In genomic region chr12:111091036-111091435, GRCh38 we compare ENCODE assay signal across 19 cellular contexts. TPM values are rescaled to one million over a fixed set of nuclear protein-coding genes. Genes with fewer than 3 reads are reported as not detected.
A peak's percentile ranks its signal among the peaks of the same experiment; 100 is the strongest.
DNase-seq lines count a peak whose midpoint lies in the region; ATAC-seq and TF ChIP-seq lines count a peak whose summit lies in the region.
"Had no signal": no experiment of that assay in that cellular context is flagged by ENCODE, and none has a peak within 500 bp of the region (broad histone marks: within the 10 kb centered on the region; RNA-seq: fewer than 3 reads in every experiment).

No MANE protein-coding gene starts in this region.

- no peak overlapping the region for H3K27ac Mint-ChIP-seq in activated CD8-positive, alpha-beta T cell treated with anti-CD3 and anti-CD28 coated beads, Interleukin-2, amount 10 ng/mL, durations not matched to agents 7 days and 5 days
- H3K27ac Mint-ChIP-seq: CD14-positive monocyte; CD8-positive, alpha-beta T cell had no signal

- H3K36me3 ChIP-seq in NT2/D1 (ENCODE audit: insufficient read depth, insufficient read length, low read length) (no peaks in the 10 kb centered on the region), spleen (no peaks in the 10 kb centered on the region), WERI-Rb-1 (no peaks in the 10 kb centered on the region), mucosa of descending colon (ENCODE audit: low read depth) (no peaks in the 10 kb centered on the region)
- H3K36me3 ChIP-seq: BLaER1 had no signal

- DNase-seq in CD1c-positive myeloid dendritic cell (ENCODE audit: extremely low spot score) (peak; percentile 7), NT2/D1 (ENCODE audit: low read depth, low spot score) (no peak), spleen (peak; percentile 67), WERI-Rb-1 (no peak), mucosa of descending colon (no peak)
- DNase-seq in activated CD8-positive, alpha-beta T cell treated with anti-CD3 and anti-CD28 coated beads, Interleukin-2, amount 10 ng/mL, durations not matched to agents 7 days and 5 days = no peak
- DNase-seq: 8988T; Calu3; CD8-positive, alpha-beta T cell; DMS79 treated with DMSO at 0.1 percent for 48 hours; GF-D8; HCEC 1CT; IMR-90 had no signal

- H3K4me1 Mint-ChIP-seq in activated CD8-positive, alpha-beta T cell treated with anti-CD3 and anti-CD28 coated beads, Interleukin-2, amount 10 ng/mL, durations not matched to agents 7 days and 5 days (ENCODE audit: low read depth) = peaks cover 20% of the 10 kb centered on the region

- H3K27me3 ChIP-seq in NT2/D1 (ENCODE audit: insufficient read depth, insufficient read length) (no peaks in the 10 kb centered on the region), spleen (replicated peaks in 1 of 7) (peaks cover 0 to 24% (median 0%) of the 10 kb centered on the region in 7 donors), WERI-Rb-1 (ENCODE audit: insufficient read depth, low read depth, severe bottlenecking) (no peaks in the 10 kb centered on the region)
- H3K27me3 ChIP-seq: BLaER1 had no signal

- no peak overlapping the region for H3K4me3 Mint-ChIP-seq in activated CD8-positive, alpha-beta T cell treated with anti-CD3 and anti-CD28 coated beads, Interleukin-2, amount 10 ng/mL, durations not matched to agents 7 days and 5 days
- H3K4me3 Mint-ChIP-seq: CD8-positive, alpha-beta T cell had no signal

- POLR2A ChIA-PET in activated CD8-positive, alpha-beta T cell treated with anti-CD3 and anti-CD28 coated beads, Interleukin-2, amount 10 ng/mL, durations not matched to agents 7 days and 5 days (lab: Charles Lee) = no interaction called here

- H3K27ac ChIP-seq in VCaP (peak overlapping the region; percentile 90; the same call in 1 of the 2 replicates), spleen (no peak overlapping the region), WERI-Rb-1 (no peak overlapping the region)
- H3K27ac ChIP-seq: BLaER1, HL-60 had no signal

- ATAC-seq in mucosa of descending colon = no peak
- no peak for ATAC-seq in activated CD8-positive, alpha-beta T cell treated with anti-CD3 and anti-CD28 coated beads, Interleukin-2, amount 10 ng/mL, durations not matched to agents 7 days and 5 days
- ATAC-seq: CD8-positive, alpha-beta T cell had no signal

- no peak overlapping the region for H3K4me3 ChIP-seq in NT2/D1 (ENCODE audit: insufficient read length, low read depth)
- no peak overlapping the region for H3K4me3 ChIP-seq in spleen
- no peak overlapping the region for H3K4me3 ChIP-seq in WERI-Rb-1 (ENCODE audit: low read depth, low read length)
- H3K4me3 ChIP-seq in mucosa of descending colon = no peak overlapping the region
- H3K4me3 ChIP-seq: BLaER1 had no signal

- H3K4me1 ChIP-seq in NT2/D1 (ENCODE audit: insufficient read depth, insufficient read length) (no peaks in the 10 kb centered on the region), spleen (peaks cover 0 to 16% (median 6%) of the 10 kb centered on the region in 6 donors), mucosa of descending colon (ENCODE audit: low read depth) (no peaks in the 10 kb centered on the region)

- H3K9me3 Mint-ChIP-seq in activated CD8-positive, alpha-beta T cell treated with anti-CD3 and anti-CD28 coated beads, Interleukin-2, amount 10 ng/mL, durations not matched to agents 7 days and 5 days (ENCODE audit: insufficient read depth) = no peaks in the 10 kb centered on the region
- H3K9me3 Mint-ChIP-seq: CD8-positive, alpha-beta T cell had no signal

- no peaks in the 10 kb centered on the region for H3K36me3 Mint-ChIP-seq in activated CD8-positive, alpha-beta T cell treated with anti-CD3 and anti-CD28 coated beads, Interleukin-2, amount 10 ng/mL, durations not matched to agents 7 days and 5 days (ENCODE audit: low read depth)
- H3K36me3 Mint-ChIP-seq: CD14-positive monocyte; CD8-positive, alpha-beta T cell had no signal

- no peaks in the 10 kb centered on the region for H3K9me3 ChIP-seq in NT2/D1 (ENCODE audit: insufficient read depth, low read length)
- H3K9me3 ChIP-seq in spleen = no peaks in the 10 kb centered on the region
- H3K9me3 ChIP-seq in WERI-Rb-1 (ENCODE audit: severe bottlenecking) = no peaks in the 10 kb centered on the region
- H3K9me3 ChIP-seq in mucosa of descending colon = no peaks in the 10 kb centered on the region
- H3K9me3 ChIP-seq: BLaER1 had no signal

- no peak for TF ChIP-seq POLR2A in spleen (IDR thresholded peaks at IDR 0.05)

- H3K27me3 Mint-ChIP-seq in activated CD8-positive, alpha-beta T cell treated with anti-CD3 and anti-CD28 coated beads, Interleukin-2, amount 10 ng/mL, durations not matched to agents 7 days and 5 days (ENCODE audit: low read depth) = peaks cover 16% of the 10 kb centered on the region

- peak overlapping the region; percentile 14 for H3K9ac ChIP-seq in NT2/D1 (ENCODE audit: insufficient read length, low read depth)
- H3K9ac ChIP-seq: BLaER1 had no signal

- WGBS in spleen, 5 donors = 69 to 75% (median 72%) methylated on average over 13 of the region's 13 CpGs

- CTCF ChIA-PET in activated CD8-positive, alpha-beta T cell treated with anti-CD3 and anti-CD28 coated beads, Interleukin-2, amount 10 ng/mL, durations not matched to agents 7 days and 5 days (lab: Charles Lee) = no interaction called here

- no peak for TF ChIP-seq CTCF in VCaP (conservative IDR thresholded peaks at IDR 0.05)
- no peak for TF ChIP-seq CTCF in spleen (IDR thresholded peaks at IDR 0.05 in 8 of 11, conservative IDR thresholded peaks at IDR 0.05 in 3 of 11)
- no peak for TF ChIP-seq CTCF in WERI-Rb-1 (IDR thresholded peaks at IDR 0.05; ENCODE audit: low read depth, low read length)
- TF ChIP-seq CTCF in mucosa of descending colon (IDR thresholded peaks at IDR 0.05) = no peak

- intact Hi-C loops in spleen (cut with DNase I; ENCODE audit: low total_unique reads) = no loop called here
- intact Hi-C loops in mucosa of descending colon (cut with DNase I, micrococcal nuclease) = no loop called here

RNA-seq across cellular contexts. Expression of gene CUX2, which starts 57.1 kb away (rescaled TPM):
- total RNA-seq in spleen (under 1 TPM in 5 of 7 donors, not detected in 2; 0.06 to 0.44 (median 0.09) TPM), mucosa of descending colon (under 1 TPM in 1 of 3 donors, not detected in 2; 0.54 TPM)
- under 1 TPM; under 0.01 to 0.07 (median 0.05) TPM for polyA plus RNA-seq in spleen
- total RNA-seq in activated CD8-positive, alpha-beta T cell treated with anti-CD3 and anti-CD28 coated beads, Interleukin-2, amount 10 ng/mL, durations not matched to agents 7 days and 5 days = 1 to 10 TPM; 1.1 to 1.3 TPM
- total RNA-seq: Calu3, HT1080, IMR-90 had no signal
- polyA plus RNA-seq: AG04450, CD14-positive monocyte, IMR-90 had no signal

Comparison
In these comparisons a context has a peak if more than half of its experiments do, and no peak if none do; other contexts are left out.
1. DNase-seq: peak in CD1c-positive myeloid dendritic cell (single experiment) and spleen (single experiment); none in NT2/D1 (single experiment), WERI-Rb-1 (single experiment), mucosa of descending colon (0 of 3) and activated CD8-positive, alpha-beta T cell treated with anti-CD3 and anti-CD28 coated beads, Interleukin-2, amount 10 ng/mL, durations not matched to agents 7 days and 5 days (single experiment).